ENCODE assay signal across 11 cellular contexts in genomic region chr5:120405291-120405864, GRCh38. TPM values are rescaled to one million over a fixed set of nuclear protein-coding genes. Genes with fewer than 3 reads are reported as not detected.
DNase-seq lines count a peak whose midpoint lies in the region; ATAC-seq and TF ChIP-seq lines count a peak whose summit lies in the region.
"Had no signal": no experiment of that assay in that cellular context is flagged by ENCODE, and none has a peak within 500 bp of the region (broad histone marks: within the 10 kb centered on the region; RNA-seq: fewer than 3 reads in every experiment).

No MANE protein-coding gene starts in this region.

- DNase-seq in COLO829 (ENCODE audit: low spot score) = peak; percentile 44
- DNase-seq in amniotic epithelial cell (ENCODE audit: low read depth) = peak; percentile 84
- no peak for DNase-seq in left lung
- no peak for DNase-seq in head of caudate nucleus
- DNase-seq: DMS 273 treated with DMSO at 0.1 percent for 48 hours, NCI-H1048, thyroid gland had no signal

- no peaks in the 10 kb centered on the region for H3K27me3 ChIP-seq in left lung
- H3K27me3 ChIP-seq: thyroid gland had no signal

- H3K36me3 ChIP-seq in left lung = no peaks in the 10 kb centered on the region
- H3K36me3 ChIP-seq: thyroid gland had no signal

- no peak for TF ChIP-seq CTCF in left lung (IDR thresholded peaks at IDR 0.05)

- intact Hi-C loops in left lung (cut with DNase I) (no loop called here), head of caudate nucleus (cut with DNase I) (no loop called here)

- H3K27ac ChIP-seq in left lung = peak overlapping the region in 1 of 2 donors; percentile 39
- H3K27ac ChIP-seq: thyroid gland had no signal

- ATAC-seq in HG03469 (IDR thresholded peaks at IDR 0.05; ENCODE audit: unreplicated experiment) = peak; percentile 36
- ATAC-seq in left lung = peak; percentile 60
- ATAC-seq in GM21367 (IDR thresholded peaks at IDR 0.05; ENCODE audit: unreplicated experiment) = no peak
- ATAC-seq in GM19397 (IDR thresholded peaks at IDR 0.05; ENCODE audit: unreplicated experiment) = no peak
- no peak for ATAC-seq in HG03354 (IDR thresholded peaks at IDR 0.05; ENCODE audit: poor library complexity, severe bottlenecking, unreplicated experiment)

- peaks cover 0 to 4% of the 10 kb centered on the region in 2 donors for H3K9me3 ChIP-seq in left lung
- H3K9me3 ChIP-seq: thyroid gland had no signal

- H3K4me3 ChIP-seq in left lung = no peak overlapping the region
- H3K4me3 ChIP-seq: thyroid gland had no signal

- peaks cover 5 to 8% of the 10 kb centered on the region in 2 donors for H3K4me1 ChIP-seq in left lung
- H3K4me1 ChIP-seq: thyroid gland had no signal

RNA-seq across cellular contexts. Expression of gene PRR16, which starts 58.7 kb away (rescaled TPM):
- 1 to 10 TPM; 4.9 to 8.7 TPM for total RNA-seq in left lung

Comparison
In these comparisons a context has a peak if more than half of its experiments do, and no peak if none do; other contexts are left out.
1. DNase-seq: peak in COLO829 (single experiment) and amniotic epithelial cell (single experiment); none in left lung (0 of 2) and head of caudate nucleus (0 of 42).
2. ATAC-seq: peak in HG03469 (single experiment) and left lung (single experiment); none in GM21367 (single experiment), GM19397 (single experiment) and HG03354 (single experiment).